ENCODE assay signal across 1 cellular context in the genomic region with DNA sequence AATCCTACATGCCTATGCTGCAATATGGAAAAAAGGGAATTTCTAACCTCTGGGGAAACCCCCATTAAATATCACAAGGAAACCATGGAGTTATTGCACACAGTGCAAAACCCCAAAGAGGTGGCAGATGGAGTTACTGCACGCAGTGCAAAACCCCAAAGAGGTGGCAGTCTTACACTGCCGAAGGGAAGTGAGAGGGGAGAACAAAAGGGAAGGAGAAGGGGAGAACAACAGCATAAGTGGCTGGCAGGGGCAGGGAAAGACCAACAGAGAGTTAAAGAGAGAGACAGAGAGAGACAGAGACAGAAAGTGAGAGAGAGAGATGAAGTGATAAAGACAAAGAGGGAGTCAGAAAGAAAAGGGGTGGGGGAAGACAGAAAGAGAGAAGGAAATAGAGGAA.
TF ChIP-seq lines count a peak whose summit lies in the region.

No MANE protein-coding gene starts in this region.

TF ChIP-seq in HepG2, 621 proteins besides CTCF, POLR2A, EP300 and RAD21 (continued from another document):
- TF ChIP-seq SNAI1 (CRISPR knock-in tag; IDR thresholded peaks at IDR 0.05; ENCODE audit: borderline replicate concordance) = no peak
- no peak for TF ChIP-seq ZFX (CRISPR knock-in tag; IDR thresholded peaks at IDR 0.05; ENCODE audit: low read depth)
- TF ChIP-seq, protein P1, sequence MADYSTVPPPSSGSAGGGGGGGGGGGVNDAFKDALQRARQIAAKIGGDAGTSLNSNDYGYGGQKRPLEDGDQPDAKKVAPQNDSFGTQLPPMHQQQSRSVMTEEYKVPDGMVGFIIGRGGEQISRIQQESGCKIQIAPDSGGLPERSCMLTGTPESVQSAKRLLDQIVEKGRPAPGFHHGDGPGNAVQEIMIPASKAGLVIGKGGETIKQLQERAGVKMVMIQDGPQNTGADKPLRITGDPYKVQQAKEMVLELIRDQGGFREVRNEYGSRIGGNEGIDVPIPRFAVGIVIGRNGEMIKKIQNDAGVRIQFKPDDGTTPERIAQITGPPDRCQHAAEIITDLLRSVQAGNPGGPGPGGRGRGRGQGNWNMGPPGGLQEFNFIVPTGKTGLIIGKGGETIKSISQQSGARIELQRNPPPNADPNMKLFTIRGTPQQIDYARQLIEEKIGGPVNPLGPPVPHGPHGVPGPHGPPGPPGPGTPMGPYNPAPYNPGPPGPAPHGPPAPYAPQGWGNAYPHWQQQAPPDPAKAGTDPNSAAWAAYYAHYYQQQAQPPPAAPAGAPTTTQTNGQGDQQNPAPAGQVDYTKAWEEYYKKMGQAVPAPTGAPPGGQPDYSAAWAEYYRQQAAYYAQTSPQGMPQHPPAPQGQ (CRISPR knock-in tag; IDR thresholded peaks at IDR 0.05; ENCODE audit: borderline replicate concordance) = no peak
- TF ChIP-seq HOXA3 (CRISPR knock-in tag; IDR thresholded peaks at IDR 0.05) = no peak
- no peak for TF ChIP-seq ZZZ3 (CRISPR knock-in tag; IDR thresholded peaks at IDR 0.05; ENCODE audit: borderline replicate concordance)
- no peak for TF ChIP-seq ZNF724P (CRISPR knock-in tag; IDR thresholded peaks at IDR 0.05; ENCODE audit: borderline replicate concordance)
- no peak for TF ChIP-seq ARID2 (CRISPR knock-in tag; IDR thresholded peaks at IDR 0.05; ENCODE audit: borderline replicate concordance)
- TF ChIP-seq, protein P2, sequence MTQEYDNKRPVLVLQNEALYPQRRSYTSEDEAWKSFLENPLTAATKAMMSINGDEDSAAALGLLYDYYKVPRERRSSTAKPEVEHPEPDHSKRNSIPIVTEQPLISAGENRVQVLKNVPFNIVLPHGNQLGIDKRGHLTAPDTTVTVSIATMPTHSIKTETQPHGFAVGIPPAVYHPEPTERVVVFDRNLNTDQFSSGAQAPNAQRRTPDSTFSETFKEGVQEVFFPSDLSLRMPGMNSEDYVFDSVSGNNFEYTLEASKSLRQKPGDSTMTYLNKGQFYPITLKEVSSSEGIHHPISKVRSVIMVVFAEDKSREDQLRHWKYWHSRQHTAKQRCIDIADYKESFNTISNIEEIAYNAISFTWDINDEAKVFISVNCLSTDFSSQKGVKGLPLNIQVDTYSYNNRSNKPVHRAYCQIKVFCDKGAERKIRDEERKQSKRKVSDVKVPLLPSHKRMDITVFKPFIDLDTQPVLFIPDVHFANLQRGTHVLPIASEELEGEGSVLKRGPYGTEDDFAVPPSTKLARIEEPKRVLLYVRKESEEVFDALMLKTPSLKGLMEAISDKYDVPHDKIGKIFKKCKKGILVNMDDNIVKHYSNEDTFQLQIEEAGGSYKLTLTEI (CRISPR knock-in tag; conservative IDR thresholded peaks at IDR 0.05) = no peak
- no peak for TF ChIP-seq ZNF839 (CRISPR knock-in tag; IDR thresholded peaks at IDR 0.05; ENCODE audit: borderline replicate concordance)
- no peak for TF ChIP-seq PAF1 (CRISPR knock-in tag; IDR thresholded peaks at IDR 0.05)
- TF ChIP-seq NKX3-1 (CRISPR knock-in tag; IDR thresholded peaks at IDR 0.05) = no peak
